8 cellular contexts compared by ENCODE assay signal in the genomic region with DNA sequence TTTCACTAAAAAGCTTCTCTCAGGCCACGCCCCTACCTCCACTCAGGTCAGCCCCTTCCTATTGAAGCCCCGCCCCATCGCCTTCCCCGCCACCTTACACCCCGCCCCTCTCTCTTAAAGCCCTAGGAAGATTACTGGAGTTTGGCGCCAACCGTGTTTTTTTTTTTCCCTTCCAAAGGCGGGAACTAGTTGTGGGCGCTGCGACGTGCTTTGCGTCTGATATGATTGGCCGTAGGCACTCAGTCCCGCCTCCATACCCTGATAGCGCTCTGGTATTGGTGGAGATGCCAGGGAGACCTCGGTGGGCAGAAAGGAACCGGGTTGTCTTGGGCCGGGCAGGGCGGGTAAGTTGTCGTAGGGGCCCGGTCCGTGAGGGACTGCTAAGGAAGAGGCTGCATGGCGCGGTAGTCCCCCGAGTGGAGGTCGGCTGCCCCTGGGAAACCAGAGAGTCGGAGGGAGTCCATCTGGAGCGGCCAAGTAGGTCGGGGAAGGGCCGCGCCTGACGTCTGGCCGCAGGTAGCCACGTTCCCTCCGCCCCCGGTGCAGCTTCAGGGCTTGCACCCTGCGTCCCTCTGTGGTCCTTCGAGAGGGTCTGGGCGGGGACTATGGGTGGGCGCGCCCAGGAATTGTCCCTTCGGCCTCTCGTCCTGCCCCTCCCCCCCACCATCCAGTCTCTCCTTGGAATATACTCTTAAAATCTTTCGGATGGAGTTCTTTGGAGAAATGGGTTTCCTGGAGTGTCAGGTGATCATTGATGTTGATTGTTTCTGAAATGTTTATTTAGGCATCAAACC. TPM values are rescaled to one million over a fixed set of nuclear protein-coding genes. Genes with fewer than 3 reads are reported as not detected.
DNase-seq lines count a peak whose midpoint lies in the region; ATAC-seq and TF ChIP-seq lines count a peak whose summit lies in the region.

A gene (plus strand): TSS at position 290 of the 794 bp plus-strand sequence.

- H3K36me3 Mint-ChIP-seq in activated T-helper 2 cell treated with anti-CD3 and anti-CD28 coated beads, Interferon-gamma antibody, Interleukin-2, Interleukin-4, amounts not matched to agents 10 μg/mL and 5 μg/mL and 100 μg/mL, durations not matched to agents 14 hours and 24 hours and 36 hours (ENCODE audit: low read depth): peaks cover 39% of the 10 kb centered on the region
- H3K36me3 Mint-ChIP-seq in nephron (ENCODE audit: low read depth): peaks cover 18% of the 10 kb centered on the region
- H3K36me3 Mint-ChIP-seq in stimulated activated naive CD8-positive, alpha-beta T cell treated with anti-CD3 and anti-CD28 coated beads, Interleukin-15, Interleukin-2, amounts not matched to agents 100 ng/mL and 50 ng/mL, for 24 hours (ENCODE audit: low read depth): peaks cover 36% of the 10 kb centered on the region

- H3K27ac Mint-ChIP-seq in activated T-helper 2 cell treated with anti-CD3 and anti-CD28 coated beads, Interferon-gamma antibody, Interleukin-2, Interleukin-4, amounts not matched to agents 10 μg/mL and 5 μg/mL and 100 μg/mL, durations not matched to agents 14 hours and 24 hours and 36 hours: peak within 1 kb of the TSS; percentile 95
- peak within 1 kb of the TSS; percentile 23 to 94 (median 92) for H3K27ac Mint-ChIP-seq in nephron
- peak within 1 kb of the TSS; percentile 93 for H3K27ac Mint-ChIP-seq in stimulated activated naive CD8-positive, alpha-beta T cell treated with anti-CD3 and anti-CD28 coated beads, Interleukin-15, Interleukin-2, amounts not matched to agents 100 ng/mL and 50 ng/mL, for 24 hours

- H3K27me3 ChIP-seq in RWPE2 (ENCODE audit: insufficient read depth, poor library complexity, severe bottlenecking): no peaks in the 10 kb centered on the region

- peak; percentile 98 for ATAC-seq in RWPE2 (ENCODE audit: low read depth)

- peaks cover 23% of the 10 kb centered on the region for H3K4me1 Mint-ChIP-seq in activated T-helper 2 cell treated with anti-CD3 and anti-CD28 coated beads, Interferon-gamma antibody, Interleukin-2, Interleukin-4, amounts not matched to agents 10 μg/mL and 5 μg/mL and 100 μg/mL, durations not matched to agents 14 hours and 24 hours and 36 hours (ENCODE audit: low read depth)
- H3K4me1 Mint-ChIP-seq in nephron: peaks cover 9% of the 10 kb centered on the region
- peaks cover 38% of the 10 kb centered on the region for H3K4me1 Mint-ChIP-seq in stimulated activated naive CD8-positive, alpha-beta T cell treated with anti-CD3 and anti-CD28 coated beads, Interleukin-15, Interleukin-2, amounts not matched to agents 100 ng/mL and 50 ng/mL, for 24 hours (ENCODE audit: low read depth)

- H3K4me1 ChIP-seq in RWPE2 (ENCODE audit: insufficient read depth, poor library complexity, severe bottlenecking): peaks cover 5% of the 10 kb centered on the region

- peak within 1 kb of the TSS; percentile 53 for H3K27ac ChIP-seq in RWPE2 (ENCODE audit: poor library complexity, severe bottlenecking)

- peak within 1 kb of the TSS; percentile 98 for H3K4me3 Mint-ChIP-seq in activated T-helper 2 cell treated with anti-CD3 and anti-CD28 coated beads, Interferon-gamma antibody, Interleukin-2, Interleukin-4, amounts not matched to agents 10 μg/mL and 5 μg/mL and 100 μg/mL, durations not matched to agents 14 hours and 24 hours and 36 hours (ENCODE audit: low read depth)
- peak within 1 kb of the TSS; percentile 95 to 99 (median 98) for H3K4me3 Mint-ChIP-seq in nephron
- peak within 1 kb of the TSS; percentile 94 for H3K4me3 Mint-ChIP-seq in stimulated activated naive CD8-positive, alpha-beta T cell treated with anti-CD3 and anti-CD28 coated beads, Interleukin-15, Interleukin-2, amounts not matched to agents 100 ng/mL and 50 ng/mL, for 24 hours

- H3K36me3 ChIP-seq in RWPE2 (ENCODE audit: low read depth): peaks cover 38% of the 10 kb centered on the region

- DNase-seq in EH (ENCODE audit: low read depth) (peak; percentile 100), H4 (ENCODE audit: low spot score) (peak; percentile 93), LoVo (ENCODE audit: low spot score) (peak; percentile 97), RWPE2 (ENCODE audit: low spot score) (peak; percentile 92), fibroblast of pulmonary artery (ENCODE audit: low read depth) (peak; percentile 99)
- DNase-seq in activated T-helper 2 cell treated with anti-CD3 and anti-CD28 coated beads, Interferon-gamma antibody, Interleukin-2, Interleukin-4, amounts not matched to agents 10 μg/mL and 5 μg/mL and 100 μg/mL, durations not matched to agents 14 hours and 24 hours and 36 hours (ENCODE audit: low spot score): peak; percentile 93

- no peaks in the 10 kb centered on the region for H3K9me3 ChIP-seq in RWPE2 (ENCODE audit: severe bottlenecking)

- H3K4me3 ChIP-seq in RWPE2 (ENCODE audit: severe bottlenecking): peak within 1 kb of the TSS; percentile 97
- H3K4me3 ChIP-seq in fibroblast of pulmonary artery (replicated peaks; ENCODE audit: low read depth, low read length): peak within 1 kb of the TSS; percentile 95

- TF ChIP-seq CTCF in RWPE2 (IDR thresholded peaks at IDR 0.05; ENCODE audit: poor library complexity, severe bottlenecking): no peak
- TF ChIP-seq CTCF in fibroblast of pulmonary artery (IDR thresholded peaks at IDR 0.05; ENCODE audit: low read length, missing control alignments): no peak
- TF ChIP-seq CTCF in nephron (IDR thresholded peaks at IDR 0.05; ENCODE audit: unreplicated experiment in 3 of 3): no peak

- intact Hi-C loops in activated T-helper 2 cell treated with anti-CD3 and anti-CD28 coated beads, Interferon-gamma antibody, Interleukin-2, Interleukin-4, amounts not matched to agents 10 μg/mL and 5 μg/mL and 100 μg/mL, durations not matched to agents 14 hours and 24 hours and 36 hours (cut with micrococcal nuclease): loop anchor here (1.0 to 10.0 kb wide), 5 partner anchors 10 to 758 kb away; a partner anchor contains a TSS

- no peaks in the 10 kb centered on the region for H3K27me3 Mint-ChIP-seq in activated T-helper 2 cell treated with anti-CD3 and anti-CD28 coated beads, Interferon-gamma antibody, Interleukin-2, Interleukin-4, amounts not matched to agents 10 μg/mL and 5 μg/mL and 100 μg/mL, durations not matched to agents 14 hours and 24 hours and 36 hours (ENCODE audit: low read depth)
- no peaks in the 10 kb centered on the region for H3K27me3 Mint-ChIP-seq in nephron (ENCODE audit: low read depth)
- H3K27me3 Mint-ChIP-seq in stimulated activated naive CD8-positive, alpha-beta T cell treated with anti-CD3 and anti-CD28 coated beads, Interleukin-15, Interleukin-2, amounts not matched to agents 100 ng/mL and 50 ng/mL, for 24 hours: no peaks in the 10 kb centered on the region

- no peaks in the 10 kb centered on the region for H3K9me3 Mint-ChIP-seq in activated T-helper 2 cell treated with anti-CD3 and anti-CD28 coated beads, Interferon-gamma antibody, Interleukin-2, Interleukin-4, amounts not matched to agents 10 μg/mL and 5 μg/mL and 100 μg/mL, durations not matched to agents 14 hours and 24 hours and 36 hours
- H3K9me3 Mint-ChIP-seq in nephron: no peaks in the 10 kb centered on the region
- H3K9me3 Mint-ChIP-seq in stimulated activated naive CD8-positive, alpha-beta T cell treated with anti-CD3 and anti-CD28 coated beads, Interleukin-15, Interleukin-2, amounts not matched to agents 100 ng/mL and 50 ng/mL, for 24 hours: no peaks in the 10 kb centered on the region

RNA-seq across cellular contexts. Expression of the gene that starts here (rescaled TPM):
- total RNA-seq in H4 (2014; rRNA removed; shearing (Covaris generic)): 4.1 and 5.1 TPM in 2 replicates
- 31.8 and 32.8 TPM in 2 replicates for total RNA-seq in activated T-helper 2 cell treated with anti-CD3 and anti-CD28 coated beads, Interferon-gamma antibody, Interleukin-2, Interleukin-4, amounts not matched to agents 10 μg/mL and 5 μg/mL and 100 μg/mL, durations not matched to agents 14 hours and 24 hours and 36 hours

Comparison
In these comparisons a context has a peak if more than half of its experiments do, and no peak if none do; other contexts are left out.
1. Peak in every context shown above with its lines: DNase-seq, ATAC-seq, H3K4me3 ChIP-seq and H3K27ac ChIP-seq.